ENCODE assay signal across 9 cellular contexts in genomic region chr14:50897005-50897404, GRCh38. TPM values are rescaled to one million over a fixed set of nuclear protein-coding genes. Genes with fewer than 3 reads are reported as not detected.
A peak's percentile ranks its signal among the peaks of the same experiment; 100 is the strongest.
DNase-seq lines count a peak whose midpoint lies in the region; ATAC-seq, FAIRE-seq and TF ChIP-seq lines count a peak whose summit lies in the region.
"Not testable (repeated sequence)": the region's sequence is repeated elsewhere in the genome, so short reads cannot be mapped to it uniquely, and the experiment has no call there.
"Had no signal": no experiment of that assay in that cellular context is flagged by ENCODE, and none has a peak within 500 bp of the region (broad histone marks: within the 10 kb centered on the region; RNA-seq: fewer than 3 reads in every experiment).

No MANE protein-coding gene starts in this region.

- not testable (repeated sequence) for H3K36me3 ChIP-seq in bronchial epithelial cell (ENCODE audit: control insufficient read depth, insufficient read depth, low read length); iPS-15b (ENCODE audit: control insufficient read depth, insufficient read depth, low read length); transverse colon

- H3K79me1 ChIP-seq in H9 (ENCODE audit: insufficient read depth, low read depth, low read length, poor library complexity, severe bottlenecking): not testable (repeated sequence)

- not testable (repeated sequence) for H4K8ac ChIP-seq in H9 (replicated peaks; ENCODE audit: insufficient read length, low read depth, low read length)

- H3K4me3 ChIP-seq in bronchial epithelial cell (ENCODE audit: low read depth, low read length); epithelial cell of esophagus (ENCODE audit: low read length); transverse colon: not testable (repeated sequence)
- peak overlapping the region; percentile 10 for H3K4me3 ChIP-seq in iPS-15b (ENCODE audit: low read depth, low read length)

- POLR2A ChIA-PET in RWPE1 (lab: Yijun Ruan, JAX; ENCODE audit: low non-redundant PET): not testable (repeated sequence)

- H3K27me3 ChIP-seq in H9 (ENCODE audit: insufficient read depth, low read length); bronchial epithelial cell (ENCODE audit: control insufficient read depth, insufficient read depth, low read length); iPS-15b (ENCODE audit: control insufficient read depth, insufficient read depth, low read length); transverse colon: not testable (repeated sequence)

- H3K56ac ChIP-seq in H9 (ENCODE audit: insufficient read length, low read depth, low read length): not testable (repeated sequence)

- H2BK20ac ChIP-seq in H9 (ENCODE audit: low read depth, low read length, poor library complexity, severe bottlenecking): not testable (repeated sequence)

- no CpG with 5 or more reads among the region's 1 CpG for WGBS in H9 (ENCODE audit: extremely low coverage, insufficient read length, low lambda C conversion rate)
- WGBS in transverse colon (ENCODE audit: low coverage in 1 of 2), 2 donors: 18 to 33% methylated on average over 1 of the region's 1 CpG

- H2AK5ac ChIP-seq in H9 (ENCODE audit: insufficient read length, low read length): not testable (repeated sequence)

- not testable (repeated sequence) for H2BK5ac ChIP-seq in H9 (ENCODE audit: insufficient read length, low read length)

- not testable (repeated sequence) for H4K20me1 ChIP-seq in H9 (ENCODE audit: control insufficient read depth, insufficient read depth, insufficient read length)

- peak; percentile 82 for ATAC-seq in left colon

- H2BK12ac ChIP-seq in H9 (ENCODE audit: insufficient read length, low read depth, low read length): not testable (repeated sequence)

- not testable (repeated sequence) for H3K4me3 Mint-ChIP-seq in H9

- intact Hi-C loops in left colon (cut with DNase I, micrococcal nuclease); transverse colon (cut with DNase I; ENCODE audit: low total_unique reads): not testable (repeated sequence)

- not testable (repeated sequence) for H3K27me3 Mint-ChIP-seq in H9 (ENCODE audit: low read depth)

- not testable (repeated sequence) for H2BK120ac ChIP-seq in H9 (ENCODE audit: low read depth, low read length, poor library complexity, severe bottlenecking)

- not testable (repeated sequence) for H3K9me3 ChIP-seq in H9 (ENCODE audit: control insufficient read depth, low read depth, low read length); iPS-15b (ENCODE audit: control insufficient read depth, insufficient read depth, low read length); transverse colon

- FAIRE-seq in bronchial epithelial cell (lab: Jason Lieb, UNC): not testable (repeated sequence)

- H3K4me1 ChIP-seq in H9 (ENCODE audit: insufficient read depth, low read length) (peaks cover 14% of the 10 kb centered on the region; the same call in 1 of the 2 replicates), iPS-15b (ENCODE audit: control insufficient read depth, insufficient read depth, low read length) (peaks cover 18% of the 10 kb centered on the region)
- H3K4me1 ChIP-seq in transverse colon: not testable (repeated sequence)

- not testable (repeated sequence) for H3K9ac ChIP-seq in H9 (ENCODE audit: extremely low read depth, insufficient read length, low read length)
- peak overlapping the region; percentile 66 for H3K9ac ChIP-seq in iPS-15b (ENCODE audit: low read depth, low read length)

- in situ Hi-C loops in transverse colon (cut with MboI; ENCODE audit: low pct_ligation_motif_present in 1 of 4, low pct_unique_long_range_greater_than_20kb in 1 of 4, low sequenced_read_pairs in 3 of 4): not testable (repeated sequence)

- H3K27ac ChIP-seq in H9 (ENCODE audit: insufficient read length, low read depth, low read length) (peak overlapping the region; percentile 90), RWPE1 (peak overlapping the region; percentile 68; the same call in 1 of the 2 replicates), transverse colon (peak overlapping the region; percentile 46 to 77 (median 58))

- TF ChIP-seq POLR2A in transverse colon (IDR thresholded peaks at IDR 0.05): not testable (repeated sequence)

- peaks cover 51 to 57% of the 10 kb centered on the region in 2 experiments for H3K4me1 Mint-ChIP-seq in H9

- H3T11ph ChIP-seq in H9 (ENCODE audit: low read length): not testable (repeated sequence)

- TF ChIP-seq CTCF in H9 (conservative IDR thresholded peaks at IDR 0.05); RWPE1 (conservative IDR thresholded peaks at IDR 0.05; ENCODE audit: low read depth); bronchial epithelial cell (IDR thresholded peaks at IDR 0.05; ENCODE audit: insufficient read depth, low read length, severe bottlenecking); epithelial cell of esophagus (IDR thresholded peaks at IDR 0.05; ENCODE audit: insufficient read depth, low read depth, low read length, missing control alignments); transverse colon (IDR thresholded peaks at IDR 0.05): not testable (repeated sequence)

- H3K27ac Mint-ChIP-seq in H9: peak overlapping the region in 2 of 3 experiments; percentile 45 to 89; a peak in 5 of 7 replicates

- H4K91ac ChIP-seq in H9 (ENCODE audit: insufficient read length, low read depth, low read length): not testable (repeated sequence)

- not testable (repeated sequence) for H3K4ac ChIP-seq in H9 (ENCODE audit: low read depth, low read length)

- H3K36me3 Mint-ChIP-seq in H9 (ENCODE audit: insufficient read depth in 1 of 3, low read depth in 3 of 3): peaks cover 7 to 18% (median 13%) of the 10 kb centered on the region in 3 experiments

- not testable (repeated sequence) for DNase-seq in H9; RWPE1 (ENCODE audit: low spot score)
- peak; percentile 67 for DNase-seq in bronchial epithelial cell (ENCODE audit: low read depth)
- peak; percentile 63 for DNase-seq in epithelial cell of esophagus (ENCODE audit: low read depth)
- DNase-seq in left colon: peak in 1 of 2 donors; percentile 67
- peak; percentile 38 for DNase-seq in transverse colon

- H3K79me2 ChIP-seq in H9 (ENCODE audit: insufficient read depth, low read length): not testable (repeated sequence)

- TF ChIP-seq EP300 in transverse colon (IDR thresholded peaks at IDR 0.05; ENCODE audit: low read depth): not testable (repeated sequence)

- not testable (repeated sequence) for H4K5ac ChIP-seq in H9 (ENCODE audit: insufficient read length, low read depth, low read length)

- not testable (repeated sequence) for H2BK15ac ChIP-seq in H9 (ENCODE audit: low read depth, low read length)

- not testable (repeated sequence) for H3K4me2 ChIP-seq in H9 (ENCODE audit: insufficient read depth, insufficient read length, low read length)

- CTCF ChIA-PET in RWPE1 (lab: Yijun Ruan, JAX): not testable (repeated sequence)

- not testable (repeated sequence) for H3K18ac ChIP-seq in H9 (ENCODE audit: insufficient read length, low read depth, low read length)

- H3K9me3 Mint-ChIP-seq in H9: peaks cover 13 to 16% of the 10 kb centered on the region in 2 experiments

- H3K23ac ChIP-seq in H9 (ENCODE audit: insufficient read length, low read depth, low read length): not testable (repeated sequence)

- H2AFZ ChIP-seq in H9 (ENCODE audit: low read length): not testable (repeated sequence)

- not testable (repeated sequence) for H3K23me2 ChIP-seq in H9 (ENCODE audit: insufficient read length, low read depth, low read length, poor library complexity, severe bottlenecking)

- not testable (repeated sequence) for H3K14ac ChIP-seq in H9 (ENCODE audit: insufficient read depth, low read length)

RNA-seq across cellular contexts. Expression of gene ABHD12B, which starts 25.2 kb away (rescaled TPM):
- total RNA-seq in H9 (2021) (42.4 and 51.0 TPM in 2 replicates), bronchial epithelial cell (not detected in 2 replicates), left colon (10 to 100 TPM in 1 of 2 donors, 1 to 10 TPM in 1; 3.9 to 12.7 TPM), transverse colon (1 to 10 TPM in 2 of 4 donors, under 1 TPM in 1, not detected in 1; 0.32 to 7.9 (median 2.5) TPM)
- total RNA-seq: CD8-positive, alpha-beta memory T cell; GM23248 had no signal

RNA-seq across cellular contexts. Expression of gene PYGL, which starts 47.3 kb away (rescaled TPM):
- total RNA-seq in H9 (2021) (53.8 and 55.1 TPM in 2 replicates), bronchial epithelial cell (71.1 and 94.2 TPM in 2 replicates), left colon (10 to 100 TPM; 32.9 to 55.6 TPM), transverse colon (10 to 100 TPM; 10.8 to 51.8 (median 26.0) TPM)
